Comparison of ENCODE assay signal across 1 cellular context in genomic region chr12:49636574-49636973, GRCh38.
TF ChIP-seq lines count a peak whose summit lies in the region.

No MANE protein-coding gene starts in this region.

TF ChIP-seq in K562, 482 proteins besides CTCF, POLR2A, EP300 and RAD21:
- TF ChIP-seq NFRKB (IDR thresholded peaks at IDR 0.05; ENCODE audit: low read depth): no peak
- no peak for TF ChIP-seq ARNT (IDR thresholded peaks at IDR 0.05)
- no peak for TF ChIP-seq NR2F6 (CRISPR knock-in tag; IDR thresholded peaks at IDR 0.05)
- TF ChIP-seq RBM25 (IDR thresholded peaks at IDR 0.05; ENCODE audit: low read depth, low read length, severe bottlenecking): no peak
- no peak for TF ChIP-seq KDM2B (CRISPR knock-in tag; IDR thresholded peaks at IDR 0.05)
- no peak for TF ChIP-seq MLX (CRISPR knock-in tag; conservative IDR thresholded peaks at IDR 0.05)
- TF ChIP-seq RHOXF2B (CRISPR knock-in tag; conservative IDR thresholded peaks at IDR 0.05): no peak
- TF ChIP-seq AFF4 (CRISPR knock-in tag; IDR thresholded peaks at IDR 0.05): no peak
- no peak for TF ChIP-seq DEAF1 (CRISPR knock-in tag; IDR thresholded peaks at IDR 0.05)
- TF ChIP-seq FOXJ3 (CRISPR knock-in tag; IDR thresholded peaks at IDR 0.05): no peak
- no peak for TF ChIP-seq VEZF1 (CRISPR knock-in tag; IDR thresholded peaks at IDR 0.05)
- no peak for TF ChIP-seq DPF2 (IDR thresholded peaks at IDR 0.05)
- TF ChIP-seq CEBPG (CRISPR knock-in tag; IDR thresholded peaks at IDR 0.05): no peak
- TF ChIP-seq CEBPG (tag; conservative IDR thresholded peaks at IDR 0.05 in 1 of 2, IDR thresholded peaks at IDR 0.05 in 1 of 2): no peak
- no peak for TF ChIP-seq SP1 (CRISPR knock-in tag; IDR thresholded peaks at IDR 0.05)
- TF ChIP-seq JUNB (CRISPR knock-in tag; conservative IDR thresholded peaks at IDR 0.05): no peak
- TF ChIP-seq FOXA3 (CRISPR knock-in tag; conservative IDR thresholded peaks at IDR 0.05 in 1 of 2, IDR thresholded peaks at IDR 0.05 in 1 of 2): no peak
- TF ChIP-seq NCOR1 (IDR thresholded peaks at IDR 0.05): no peak
- TF ChIP-seq SMARCA5 (IDR thresholded peaks at IDR 0.05): no peak
